Comparison of ENCODE assay signal across 13 cellular contexts in the genomic region with DNA sequence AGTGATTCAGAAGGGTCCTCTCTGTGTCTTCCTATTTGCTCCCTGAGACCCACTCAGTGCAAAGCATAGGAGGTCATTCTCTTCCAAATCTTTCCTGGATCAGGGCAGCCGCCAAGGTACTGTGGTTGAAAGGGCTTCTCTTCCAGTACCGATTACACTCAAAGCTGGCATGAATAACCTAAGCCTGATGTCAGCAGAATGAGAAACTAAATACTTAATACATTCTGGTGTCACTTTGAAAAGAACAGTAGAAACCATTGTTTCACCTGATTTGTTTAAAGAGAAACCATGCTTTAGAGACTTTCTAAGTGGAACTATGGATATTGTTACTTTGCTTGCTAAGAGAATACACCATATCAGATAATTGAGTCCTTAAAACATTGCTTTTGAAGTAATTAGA. TPM values are rescaled to one million over a fixed set of nuclear protein-coding genes. Genes with fewer than 3 reads are reported as not detected.
A peak's percentile ranks its signal among the peaks of the same experiment; 100 is the strongest.
DNase-seq lines count a peak whose midpoint lies in the region.
"Had no signal": no experiment of that assay in that cellular context is flagged by ENCODE, and none has a peak within 500 bp of the region (broad histone marks: within the 10 kb centered on the region; RNA-seq: fewer than 3 reads in every experiment).

No MANE protein-coding gene starts in this region.

- H3K4me3 ChIP-seq in adipocyte (ENCODE audit: low read length): peak overlapping the region; percentile 28
- no peak overlapping the region for H3K4me3 ChIP-seq in stomach smooth muscle (ENCODE audit: low read length in 2 of 2)
- H3K4me3 ChIP-seq: GM23338 had no signal

- peak overlapping the region; percentile 3 for H3K27ac ChIP-seq in stomach smooth muscle (ENCODE audit: low read length)

- H3K4me1 ChIP-seq in adipocyte (ENCODE audit: control insufficient read depth, insufficient read depth, low read length) (peaks cover 43% of the 10 kb centered on the region), stomach smooth muscle (ENCODE audit: control insufficient read depth, insufficient read depth, low read length) (peaks cover 31% of the 10 kb centered on the region)

- peak; percentile 87 for DNase-seq in H4 (ENCODE audit: low spot score)
- peak; percentile 66 for DNase-seq in adipocyte (ENCODE audit: low read depth)
- peak; percentile 94 for DNase-seq in fibroblast of peridontal ligament (ENCODE audit: extremely low read depth)
- no peak for DNase-seq in NCI-H2227 (lab: John Stamatoyannopoulos, UW; ENCODE audit: unreplicated experiment)
- DNase-seq in NCI-H2029 treated with DMSO at 0.1 percent for 48 hours (lab: John Stamatoyannopoulos, UW): no peak
- no peak for DNase-seq in stimulated activated CD4-positive, alpha-beta T cell treated with anti-CD3 and anti-CD28 coated beads, Interleukin-1b, Interleukin-23, amount 100 ng/mL, for 48 hours
- no peak for DNase-seq in NCI-H1417 treated with DMSO at 0.1 percent for 48 hours (lab: John Stamatoyannopoulos, UW)
- DNase-seq: DND-41, NCI-H774, retina, T-helper 2 cell had no signal

- no peaks in the 10 kb centered on the region for H3K9me3 ChIP-seq in adipocyte (ENCODE audit: control insufficient read depth, low read length)
- no peaks in the 10 kb centered on the region for H3K9me3 ChIP-seq in stomach smooth muscle (ENCODE audit: control insufficient read depth in 2 of 2, low read length in 2 of 2)

- peaks cover 14% of the 10 kb centered on the region for H3K36me3 ChIP-seq in adipocyte (ENCODE audit: control insufficient read depth, insufficient read depth, low read length, severe bottlenecking)
- H3K36me3 ChIP-seq in stomach smooth muscle (ENCODE audit: control insufficient read depth in 2 of 2, insufficient read depth in 2 of 2, low read length in 2 of 2): peaks cover 0 to 2% of the 10 kb centered on the region in 2 donors

- H3K27me3 ChIP-seq in adipocyte (replicated peaks; ENCODE audit: control insufficient read depth, insufficient read depth, low read length) (no peaks in the 10 kb centered on the region), stomach smooth muscle (ENCODE audit: control insufficient read depth in 1 of 2, insufficient read depth in 2 of 2, low read length in 2 of 2) (no peaks in the 10 kb centered on the region)

- H3K9ac ChIP-seq in adipocyte (ENCODE audit: low read length): peak overlapping the region; percentile 30
- no peak overlapping the region for H3K9ac ChIP-seq in stomach smooth muscle (ENCODE audit: low read length in 2 of 2)

RNA-seq across cellular contexts. Expression of a gene that starts 50.2 kb away (rescaled TPM):
- total RNA-seq in H4 (2014; rRNA removed; shearing (Covaris generic)): 172 and 193 TPM in 2 replicates

RNA-seq across cellular contexts. Expression of a gene that starts 50.8 kb away (rescaled TPM):
- total RNA-seq in H4 (2014; rRNA removed; shearing (Covaris generic)): 41.7 and 48.8 TPM in 2 replicates

Comparison
In these comparisons a context has a peak if more than half of its experiments do, and no peak if none do; other contexts are left out.
1. DNase-seq: peak in H4 (single experiment), adipocyte (single experiment) and fibroblast of peridontal ligament (single experiment); none in NCI-H2227 (single experiment), NCI-H2029 treated with DMSO at 0.1 percent for 48 hours (single experiment), stimulated activated CD4-positive, alpha-beta T cell treated with anti-CD3 and anti-CD28 coated beads, Interleukin-1b, Interleukin-23, amount 100 ng/mL, for 48 hours (single experiment) and NCI-H1417 treated with DMSO at 0.1 percent for 48 hours (single experiment).